1 cellular context compared by ENCODE assay signal in genomic region chr1:173474097-173474779, GRCh38.
TF ChIP-seq lines count a peak whose summit lies in the region.

No MANE protein-coding gene starts in this region.

TF ChIP-seq in GM23338, 12 proteins besides CTCF, POLR2A, EP300 and RAD21 (continued from another document):
- TF ChIP-seq ZNF462 (CRISPR knock-in tag; IDR thresholded peaks at IDR 0.05) (no peak), ZNF114 (CRISPR knock-in tag; IDR thresholded peaks at IDR 0.05) (no peak), ZNF331 (CRISPR knock-in tag; IDR thresholded peaks at IDR 0.05; ENCODE audit: low read depth) (no peak), NANOG (IDR thresholded peaks at IDR 0.05; ENCODE audit: borderline replicate concordance) (no peak), STAT1 (IDR thresholded peaks at IDR 0.05; ENCODE audit: unreplicated experiment) (no peak)
TF ChIP-seq in GM23338: peak in this region for 0.
